10 cellular contexts compared by ENCODE assay signal in the genomic region with DNA sequence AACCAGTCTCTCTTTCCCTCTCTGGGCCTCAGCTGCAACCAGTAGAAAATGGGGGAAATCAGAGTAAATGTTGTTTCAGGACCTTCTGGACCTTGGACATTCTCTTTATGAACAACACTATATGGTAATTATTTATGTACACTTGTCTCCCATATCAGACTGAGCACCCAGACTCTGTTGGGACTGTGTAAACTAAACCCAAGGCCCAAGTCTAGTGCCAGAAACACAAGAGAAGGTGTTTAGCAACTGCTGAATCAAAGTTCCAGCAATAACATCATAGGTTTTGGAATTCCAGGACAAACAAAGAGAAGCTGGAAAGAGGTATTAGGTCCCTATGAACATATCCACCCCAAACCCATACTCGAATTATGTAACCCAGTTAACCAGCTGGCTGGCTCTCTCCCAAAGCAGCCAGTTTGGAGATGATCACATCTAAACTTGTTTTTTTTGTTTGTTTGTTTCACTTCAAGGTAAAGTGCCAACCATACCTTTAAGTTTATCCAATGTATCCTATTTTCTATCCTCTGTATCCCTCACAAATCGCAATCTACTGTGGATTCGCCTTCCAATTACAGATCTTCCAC. TPM values are rescaled to one million over a fixed set of nuclear protein-coding genes. Genes with fewer than 3 reads are reported as not detected.
DNase-seq lines count a peak whose midpoint lies in the region; ATAC-seq, FAIRE-seq and TF ChIP-seq lines count a peak whose summit lies in the region.
"Had no signal": no experiment of that assay in that cellular context is flagged by ENCODE, and none has a peak within 500 bp of the region (broad histone marks: within the 10 kb centered on the region; RNA-seq: fewer than 3 reads in every experiment).

No MANE protein-coding gene starts in this region.

- CTCF ChIA-PET in A549 (lab: Yijun Ruan, JAX) (interaction anchor here (0.6 to 9.6 kb wide), 6 partner anchors 12 to 327 kb away, joined by 3 to 437 read pairs (median 4); no protein-coding TSS in a partner anchor), IMR-90 (lab: Yijun Ruan, JAX) (interaction anchor here (0.6 kb wide), 1 partner anchor 156 kb away, joined by 3 read pairs; no protein-coding TSS in a partner anchor), K562 (lab: Yijun Ruan, JAX; ENCODE audit: low intra/inter-chr PET ratio) (no interaction called here)

- no peak overlapping the region for H2BK120ac ChIP-seq in IMR-90 (ENCODE audit: low read depth, low read length)

- TF ChIP-seq POLR2A in A549 (IDR thresholded peaks at IDR 0.05; ENCODE audit: low read length) (no peak), IMR-90 (IDR thresholded peaks at IDR 0.05; ENCODE audit: low read depth, low read length) (no peak), K562 (conservative IDR thresholded peaks at IDR 0.05) (no peak), gastroesophageal sphincter (IDR thresholded peaks at IDR 0.05) (no peak)

- peaks cover 34% of the 10 kb centered on the region for H4K20me1 ChIP-seq in IMR-90 (ENCODE audit: insufficient read depth, low read length)
- H4K20me1 ChIP-seq in K562 (replicated peaks; ENCODE audit: control insufficient read depth, insufficient read depth, low read length) = peaks cover 3% of the 10 kb centered on the region

- POLR2A ChIA-PET in A549 (lab: Yijun Ruan, JAX) = interaction anchor here (1.6 kb wide), 1 partner anchor 159 kb away, joined by 4 read pairs; no protein-coding TSS in a partner anchor
- POLR2A ChIA-PET in IMR-90 (lab: Charles Lee; ENCODE audit: unreplicated experiment) = interaction anchor here (0.6 kb wide), 1 partner anchor 17 kb away, joined by 4 read pairs; no protein-coding TSS in a partner anchor
- POLR2A ChIA-PET in K562 (lab: Yijun Ruan, JAX) = no interaction called here

- FAIRE-seq in A549 (lab: Jason Lieb, UNC) (peak; percentile 78), K562 (lab: Jason Lieb, UNC) (no peak)

- no peak overlapping the region for H2AK9ac ChIP-seq in IMR-90 (replicated peaks; ENCODE audit: low read depth, low read length, poor library complexity)

- dilution Hi-C loops in IMR-90 (cut with HindIII; ENCODE audit: low sequenced_read_pairs, unreplicated experiment) = no loop called here

- H4K8ac ChIP-seq in IMR-90 (ENCODE audit: low read depth in 2 of 2, low read length in 2 of 2) = peak overlapping the region; percentile 77 to 91; a peak in 3 of 4 replicates

- 0 out of 2 replicates have a peak overlapping the region, but pooled peaks have one; percentile 34 for H3K23ac ChIP-seq in IMR-90 (ENCODE audit: low read depth, low read length)

- H4K91ac ChIP-seq in IMR-90 (ENCODE audit: insufficient read depth, low read depth, low read length) = no peak overlapping the region

- ATAC-seq in A549 (no peak), IMR-90 (ENCODE audit: low read depth) (no peak), K562 (no peak), GM21825 (IDR thresholded peaks at IDR 0.05; ENCODE audit: unreplicated experiment) (no peak), gastroesophageal sphincter (no peak), HG02610 (IDR thresholded peaks at IDR 0.05; ENCODE audit: unreplicated experiment) (no peak)

- no peak overlapping the region for H2AFZ ChIP-seq in IMR-90 (replicated peaks; ENCODE audit: low read length, poor library complexity)
- peak overlapping the region; percentile 97 for H2AFZ ChIP-seq in K562 (ENCODE audit: low read depth, low read length)

- 88% methylated on average over 3 of the region's 3 CpGs for WGBS in A549 (ENCODE audit: missing lambda C conversion rate)
- WGBS in IMR-90 (ENCODE audit: extremely low coverage in 2 of 2, insufficient read length in 1 of 2), 2 experiments = no CpG with 5 or more reads among the region's 3 CpGs
- 85% methylated on average over 3 of the region's 3 CpGs for WGBS in K562 (ENCODE audit: insufficient coverage, low coverage, missing lambda C conversion rate)
- whole genome bisulfite sequencing in gastroesophageal sphincter (ENCODE audit: low coverage in 1 of 2), 2 donors = 75 to 81% methylated on average over 1 to 3 of the region's 3 CpGs

- H3K14ac ChIP-seq in IMR-90 (replicated peaks; ENCODE audit: low read depth, low read length) = no peak overlapping the region

- H4K5ac ChIP-seq in IMR-90 (ENCODE audit: low read depth, low read length) = no peak overlapping the region

- H3K9me3 ChIP-seq in A549 = no peaks in the 10 kb centered on the region
- H3K9me3 ChIP-seq in IMR-90 (ENCODE audit: control insufficient read depth, insufficient read depth, low read length) = no peaks in the 10 kb centered on the region
- H3K9me3 ChIP-seq in K562 (replicated peaks; ENCODE audit: control insufficient read depth, insufficient read depth, low read depth, low read length) = 0 out of 2 replicates have a peak, but pooled peaks cover 3% of the 10 kb centered on the region
- H3K9me3 ChIP-seq in mucosa of rectum (ENCODE audit: control insufficient read depth in 2 of 2, low read length in 2 of 2) = no peaks in the 10 kb centered on the region
- no peaks in the 10 kb centered on the region for H3K9me3 ChIP-seq in gastroesophageal sphincter

- H2BK5ac ChIP-seq in IMR-90 (ENCODE audit: low read depth, low read length, poor library complexity, severe bottlenecking) = no peak overlapping the region

- H3K79me1 ChIP-seq in IMR-90 (ENCODE audit: low read depth in 1 of 2, low read length in 2 of 2) = peaks cover 20 to 48% of the 10 kb centered on the region in 2 experiments

- DNase-seq in A549 (ENCODE audit: low read depth in 1 of 2, low spot score in 1 of 2) (no peak), IMR-90 (no peak), K562 (ENCODE audit: extremely low read depth in 1 of 4, low spot score in 3 of 4) (no peak)
- no peak for DNase-seq in stimulated activated naive CD4-positive, alpha-beta T cell treated with Interleukin-2 at 50 U/mL for 16 hours (lab: John Stamatoyannopoulos, UW)
- DNase-seq: NCI-H1436, SHP77 had no signal

- no peak overlapping the region for H2AK5ac ChIP-seq in IMR-90 (ENCODE audit: low read depth, low read length)

- H3K4me2 ChIP-seq in A549 (peak overlapping the region; percentile 78), IMR-90 (ENCODE audit: low read depth, low read length) (no peak overlapping the region), K562 (ENCODE audit: insufficient read depth, low read length) (peak overlapping the region; percentile 91; the same call in 1 of the 2 replicates)

- H3K18ac ChIP-seq in IMR-90 (ENCODE audit: low read depth, low read length) = no peak overlapping the region

- H3K27me3 ChIP-seq in IMR-90 (ENCODE audit: control insufficient read depth, insufficient read depth, low read length) = no peaks in the 10 kb centered on the region
- H3K27me3 ChIP-seq in K562 (ENCODE audit: control insufficient read depth in 2 of 2, insufficient read depth in 2 of 2, low read length in 2 of 2) = no peaks in the 10 kb centered on the region
- H3K27me3 ChIP-seq in mucosa of rectum (ENCODE audit: control insufficient read depth in 2 of 2, insufficient read depth in 2 of 2, low read length in 2 of 2) = no peaks in the 10 kb centered on the region
- no peaks in the 10 kb centered on the region for H3K27me3 ChIP-seq in gastroesophageal sphincter

- H3K9ac ChIP-seq in IMR-90 (ENCODE audit: low read depth, low read length) = no peak overlapping the region
- H3K9ac ChIP-seq in K562 (ENCODE audit: insufficient read depth in 1 of 2, low read depth in 2 of 2, low read length in 2 of 2) = peak overlapping the region in 1 of 2 experiments; percentile 67; a peak in 2 of 4 replicates
- peak overlapping the region; percentile 69 to 83 for H3K9ac ChIP-seq in mucosa of rectum (ENCODE audit: low read depth in 1 of 2, low read length in 2 of 2)

- no peak for TF ChIP-seq CTCF in A549 (IDR thresholded peaks at IDR 0.05)
- TF ChIP-seq CTCF in IMR-90 (conservative IDR thresholded peaks at IDR 0.05; ENCODE audit: low read depth, low read length) = no peak
- no peak for TF ChIP-seq CTCF in K562 (IDR thresholded peaks at IDR 0.05 in 2 of 3, conservative IDR thresholded peaks at IDR 0.05 in 1 of 3; ENCODE audit: insufficient read depth in 2 of 3, low read depth in 1 of 3, low read length in 3 of 3)
- no peak for TF ChIP-seq CTCF in gastroesophageal sphincter (IDR thresholded peaks at IDR 0.05)

- in situ Hi-C loops in IMR-90 (cut with MboI; ENCODE audit: low sequenced_read_pairs) (loop anchor here (10.0 kb wide), 1 partner anchor 323 kb away; no protein-coding TSS in a partner anchor), K562 (cut with MboI) (loop anchor here (25.0 kb wide), 1 partner anchor 335 kb away; no protein-coding TSS in a partner anchor)

- no peaks in the 10 kb centered on the region for H3K9me1 ChIP-seq in IMR-90 (ENCODE audit: insufficient read depth, low read length)
- H3K9me1 ChIP-seq in K562 (ENCODE audit: control insufficient read depth, insufficient read depth, low read length) = no peaks in the 10 kb centered on the region

- peaks cover 36% of the 10 kb centered on the region for H3K79me2 ChIP-seq in K562 (ENCODE audit: control insufficient read depth, insufficient read depth, low read length)

- intact Hi-C loops in IMR-90 (cut with micrococcal nuclease) (loop anchor here (2.0 to 10.0 kb wide), 2 partner anchors 153 to 453 kb away; no protein-coding TSS in a partner anchor), K562 (cut with micrococcal nuclease) (no loop called here)

- BruUV-seq in IMR-90 (replicated peaks; lab: Mats Ljungman, UMichigan) (no TSS peak), K562 (replicated peaks; lab: Mats Ljungman, UMichigan) (no TSS peak)

- H3K36me3 ChIP-seq in IMR-90 (ENCODE audit: control insufficient read depth, insufficient read depth, low read length) = no peaks in the 10 kb centered on the region
- no peaks in the 10 kb centered on the region; the same call in 2 of the 3 replicates for H3K36me3 ChIP-seq in K562 (ENCODE audit: control insufficient read depth, insufficient read depth, low read length)
- peaks cover 0 to 4% of the 10 kb centered on the region in 2 donors for H3K36me3 ChIP-seq in mucosa of rectum (ENCODE audit: control insufficient read depth in 2 of 2, insufficient read depth in 2 of 2, low read length in 2 of 2)
- H3K36me3 ChIP-seq in gastroesophageal sphincter = no peaks in the 10 kb centered on the region

- H3K27ac ChIP-seq in A549 = peak overlapping the region in 1 of 2 experiments; percentile 87; a peak in 4 of 6 replicates
- no peak overlapping the region for H3K27ac ChIP-seq in IMR-90 (ENCODE audit: insufficient read depth, low read length)
- no peak overlapping the region for H3K27ac ChIP-seq in K562 (ENCODE audit: extremely low read depth, low read depth, low read length)
- H3K27ac ChIP-seq in mucosa of rectum (ENCODE audit: low read depth in 2 of 2, low read length in 2 of 2) = peak overlapping the region in 1 of 2 donors; percentile 98
- peak overlapping the region in 2 of 4 donors; percentile 96 to 97 for H3K27ac ChIP-seq in gastroesophageal sphincter

- no peak overlapping the region for H3K4ac ChIP-seq in IMR-90 (ENCODE audit: low read depth, low read length)

- no peak overlapping the region for H3K56ac ChIP-seq in IMR-90 (ENCODE audit: extremely low read depth, insufficient read depth, low read length)

- H2BK20ac ChIP-seq in IMR-90 (ENCODE audit: low read depth, low read length) = no peak overlapping the region

- no peak overlapping the region for H2BK15ac ChIP-seq in IMR-90 (ENCODE audit: low read depth, low read length)

- TF ChIP-seq EP300 in A549 (IDR thresholded peaks at IDR 0.05) (no peak), K562 (IDR thresholded peaks at IDR 0.05; ENCODE audit: low read length) (no peak), gastroesophageal sphincter (IDR thresholded peaks at IDR 0.05) (no peak)

- no peak for TF ChIP-seq RAD21 in A549 (conservative IDR thresholded peaks at IDR 0.05 in 1 of 2, IDR thresholded peaks at IDR 0.05 in 1 of 2)
- TF ChIP-seq RAD21 in IMR-90 (IDR thresholded peaks at IDR 0.05; ENCODE audit: low read length) = no peak
- no peak for TF ChIP-seq RAD21 in K562 (CRISPR knock-in tag; conservative IDR thresholded peaks at IDR 0.05 in 1 of 2, IDR thresholded peaks at IDR 0.05 in 1 of 2)

- peaks cover 31% of the 10 kb centered on the region for H3K4me1 ChIP-seq in A549
- H3K4me1 ChIP-seq in IMR-90 (ENCODE audit: control insufficient read depth, insufficient read depth, low read length) = peaks cover 2% of the 10 kb centered on the region; the same call in 1 of the 2 replicates
- peaks cover 4 to 6% of the 10 kb centered on the region in 2 experiments; a peak in 3 of 5 replicates for H3K4me1 ChIP-seq in K562 (replicated peaks in 1 of 2; ENCODE audit: control insufficient read depth in 2 of 2, insufficient read depth in 2 of 2, low read length in 2 of 2)
- H3K4me1 ChIP-seq in mucosa of rectum (ENCODE audit: control insufficient read depth in 2 of 2, insufficient read depth in 2 of 2, low read length in 2 of 2) = peaks cover 13 to 19% of the 10 kb centered on the region in 2 donors
- H3K4me1 ChIP-seq in gastroesophageal sphincter = peaks cover 2 to 38% (median 3%) of the 10 kb centered on the region in 3 donors

- H3K4me3 ChIP-seq in A549 (no peak overlapping the region), IMR-90 (ENCODE audit: insufficient read depth, low read depth, low read length) (no peak overlapping the region), K562 (no peak overlapping the region), mucosa of rectum (ENCODE audit: low read length in 2 of 2) (peak overlapping the region in 1 of 2 donors; percentile 86), gastroesophageal sphincter (peak overlapping the region in 1 of 2 donors; percentile 83)

RNA-seq across cellular contexts. Expression of gene RNF38, which starts 1.9 kb away (rescaled TPM):
- 13.2 and 18.5 TPM in 2 replicates for polyA plus RNA-seq in A549 (2011; rRNA removed)
- polyA plus RNA-seq in A549 (2012; cell fraction: cytosol; rRNA removed) = 7.2 and 11.4 TPM in 2 replicates
- polyA plus RNA-seq in A549 (2012; cell fraction: nucleus; rRNA removed) = 6.1 and 6.2 TPM in 2 replicates
- 8.4 to 9.8 TPM (median 8.7 TPM) in 3 replicates for polyA plus RNA-seq in A549 (2017; fragmentation: RNase III; extraction: RNeasy Plus Mini Kit Qiagen cat#74134 plus additional on column Dnase treatment)
- polyA minus RNA-seq in A549 (2011; rRNA and poly(A)+ RNA removed) = 37.1 and 49.8 TPM in 2 replicates
- total RNA-seq in IMR-90 (2012; rRNA removed) = 8.8 and 11.9 TPM in 2 replicates
- polyA plus RNA-seq in IMR-90 (2012; rRNA removed) = 11.2 and 13.9 TPM in 2 replicates
- 2.2 and 6.6 TPM in 2 replicates for polyA plus RNA-seq in IMR-90 (2012; cell fraction: cytosol; rRNA removed)
- 7.7 and 15.6 TPM in 2 replicates for polyA plus RNA-seq in IMR-90 (2012; cell fraction: nucleus; rRNA removed; ENCODE audit: low replicate concordance)
- 17.6 and 18.1 TPM in 2 replicates for total RNA-seq in K562 (2011; cell fraction: chromatin; rRNA removed; ENCODE audit: low replicate concordance)
- 4.7 and 6.3 TPM in 2 replicates for total RNA-seq in K562 (2011; cell fraction: nucleolus; rRNA removed)
- 13.0 and 20.2 TPM in 2 replicates for total RNA-seq in K562 (2011; cell fraction: nucleoplasm; rRNA removed)
- total RNA-seq in K562 (2014; rRNA removed) = 2.9 and 3.1 TPM in 2 replicates
- total RNA-seq in K562 (2014; rRNA removed; fragmentation: Illumina TruSeq; extraction: Trizol) = 5.4 and 6.4 TPM in 2 replicates
- 4.5 and 4.9 TPM in 2 replicates for total RNA-seq in K562 (2015; rRNA removed; fragmentation: Illumina TruSeq; extraction: Trizol)
- 8.9 and 9.8 TPM in 2 replicates for total RNA-seq in K562 (2021)
- 8.5 and 10.4 TPM in 2 replicates for polyA plus RNA-seq in K562 (2011; rRNA removed)
- polyA plus RNA-seq in K562 (2011; cell fraction: cytosol; rRNA removed) = 9.3 and 10.5 TPM in 2 replicates
- polyA plus RNA-seq in K562 (2011; cell fraction: nucleus; rRNA removed) = 12.8 and 16.8 TPM in 2 replicates
- 3.9 TPM in 2 replicates for polyA plus RNA-seq in K562 (2012)
- 6.7 TPM in 2 replicates for polyA plus RNA-seq in K562 (2014; fragmentation: Illumina TruSeq; extraction: Trizol)
- polyA plus RNA-seq in K562 (2014; fragmentation: Nextera tagmentation; extraction: Ambion mirVana) = 1 to 10 TPM; 1.6 to 2.7 TPM
- 3.4 and 4.7 TPM in 2 replicates for polyA plus RNA-seq in K562 (2014; rRNA removed)
- 18.1 and 18.3 TPM in 2 replicates for polyA minus RNA-seq in K562 (2011; rRNA and poly(A)+ RNA removed)
- polyA minus RNA-seq in K562 (2011; cell fraction: cytosol; rRNA and poly(A)+ RNA removed) = 6.6 and 7.7 TPM in 2 replicates
- polyA minus RNA-seq in K562 (2011; cell fraction: nucleus; rRNA and poly(A)+ RNA removed) = 6.1 and 9.7 TPM in 2 replicates
- total RNA-seq in gastroesophageal sphincter = 10 to 100 TPM; 38.9 to 57.4 (median 54.6) TPM
